Comparison of ENCODE assay signal across 7 cellular contexts in the genomic region with DNA sequence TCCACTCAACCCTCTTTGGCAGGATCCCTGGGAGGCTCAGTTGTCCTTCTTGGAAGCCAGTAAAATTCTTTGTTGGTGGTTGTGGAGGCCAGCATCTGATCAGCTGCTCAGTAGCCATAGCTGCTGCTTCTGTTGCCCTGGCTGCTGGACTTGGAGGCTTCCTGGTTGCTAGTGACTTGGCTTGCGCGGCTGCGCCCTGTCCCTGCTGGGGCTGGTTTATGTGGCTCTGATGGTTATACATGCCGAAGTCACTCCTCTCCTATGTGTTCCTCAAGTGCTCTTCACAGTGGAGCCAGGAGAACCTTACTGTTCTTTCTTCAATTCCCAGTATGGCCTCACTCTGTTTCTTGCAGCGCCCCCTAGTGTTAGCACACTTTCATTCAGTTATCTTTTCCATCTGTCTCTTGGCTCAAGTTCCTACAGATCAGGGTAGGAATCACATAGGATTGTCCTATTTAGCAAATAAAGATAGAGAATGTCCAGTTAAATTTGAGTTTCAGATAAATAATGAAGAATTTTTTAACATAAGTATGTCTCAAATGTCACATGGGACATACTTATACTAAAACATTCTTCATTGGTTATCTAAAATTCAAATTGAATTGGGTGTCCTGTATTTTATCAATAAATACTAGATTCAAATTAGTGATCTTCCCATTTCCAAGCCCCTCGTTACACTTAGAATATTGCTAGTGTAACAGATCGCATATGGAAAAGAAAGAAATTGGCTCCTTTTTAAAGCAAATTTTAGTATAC.
DNase-seq lines count a peak whose midpoint lies in the region; TF ChIP-seq lines count a peak whose summit lies in the region.

No MANE protein-coding gene starts in this region.

- CTCF ChIA-PET in activated CD4-positive, alpha-beta memory T cell treated with anti-CD3 and anti-CD28 coated beads for 36 hours (lab: Charles Lee): interaction anchor here (0.6 to 2.9 kb wide), 5 partner anchors 9 to 191 kb away, joined by 3 to 13 read pairs (median 9); no protein-coding TSS in a partner anchor

- no peaks in the 10 kb centered on the region for H4K20me1 ChIP-seq in GM23248 (ENCODE audit: insufficient read depth)

- TF ChIP-seq CTCF in fibroblast of the aortic adventitia (IDR thresholded peaks at IDR 0.05; ENCODE audit: insufficient read depth, low read length): peak; percentile 45

- H3K4me1 Mint-ChIP-seq in activated CD4-positive, alpha-beta memory T cell treated with anti-CD3 and anti-CD28 coated beads for 36 hours (ENCODE audit: low read depth): no peaks in the 10 kb centered on the region

- peaks cover 11% of the 10 kb centered on the region for H3K27me3 Mint-ChIP-seq in activated CD4-positive, alpha-beta memory T cell treated with anti-CD3 and anti-CD28 coated beads for 36 hours

- no peaks in the 10 kb centered on the region for H3K9me3 ChIP-seq in GM23248 (ENCODE audit: low read depth)

- no peak overlapping the region for H3K27ac Mint-ChIP-seq in activated CD4-positive, alpha-beta memory T cell treated with anti-CD3 and anti-CD28 coated beads for 36 hours

- peak; percentile 63 for DNase-seq in GM03348 (ENCODE audit: low spot score)
- DNase-seq in GM23248: peak; percentile 69
- DNase-seq in NCI-H146 treated with DMSO at 0.1 percent for 48 hours (lab: John Stamatoyannopoulos, UW; ENCODE audit: unreplicated experiment): peak; percentile 50
- DNase-seq in activated CD4-positive, alpha-beta memory T cell treated with anti-CD3 and anti-CD28 coated beads for 36 hours: peak; percentile 50
- DNase-seq in fibroblast of the aortic adventitia (ENCODE audit: low read depth): peak; percentile 53
- peak; percentile 5 for DNase-seq in putamen (ENCODE audit: low spot score)
- no peak for DNase-seq in epidermal melanocyte (ENCODE audit: insufficient read length, low spot score)

- H3F3A ChIP-seq in GM23248 (ENCODE audit: insufficient read depth): no peaks in the 10 kb centered on the region

- H3K27ac ChIP-seq in GM23248: no peak overlapping the region

- POLR2A ChIA-PET in activated CD4-positive, alpha-beta memory T cell treated with anti-CD3 and anti-CD28 coated beads for 36 hours (lab: Charles Lee): no interaction called here

- H3K79me2 ChIP-seq in GM23248 (ENCODE audit: insufficient read depth): no peaks in the 10 kb centered on the region

- intact Hi-C loops in activated CD4-positive, alpha-beta memory T cell treated with anti-CD3 and anti-CD28 coated beads for 36 hours (cut with micrococcal nuclease): loop anchor here (1.0 kb wide), 2 partner anchors 182 to 191 kb away; no protein-coding TSS in a partner anchor

- H3K4me3 ChIP-seq in GM23248: no peak overlapping the region
- H3K4me3 ChIP-seq in fibroblast of the aortic adventitia (ENCODE audit: low read depth, low read length): no peak overlapping the region

- WGBS in GM23248 (ENCODE audit: low coverage in 1 of 2, low lambda C conversion rate in 2 of 2, missing lambda C conversion rate in 2 of 2), 2 experiments: 62 to 66% methylated on average over 7 of the region's 7 CpGs

- H2AFZ ChIP-seq in GM23248: no peak overlapping the region

- H3K36me3 ChIP-seq in GM23248 (ENCODE audit: low read depth): no peaks in the 10 kb centered on the region

- H3K4me2 ChIP-seq in GM23248 (ENCODE audit: unreplicated experiment): no peak overlapping the region

- no peaks in the 10 kb centered on the region for H3K27me3 ChIP-seq in GM23248 (replicated peaks; ENCODE audit: insufficient read depth)

- H3K4me3 Mint-ChIP-seq in activated CD4-positive, alpha-beta memory T cell treated with anti-CD3 and anti-CD28 coated beads for 36 hours: no peak overlapping the region

- H3K4me1 ChIP-seq in GM23248 (ENCODE audit: insufficient read depth): 0 out of 2 replicates have a peak, but pooled peaks cover 6% of the 10 kb centered on the region

- no peak overlapping the region for H3K9ac ChIP-seq in GM23248

- no peaks in the 10 kb centered on the region for H3K9me2 ChIP-seq in GM23248 (ENCODE audit: insufficient read depth)

- no peaks in the 10 kb centered on the region for H3K9me3 Mint-ChIP-seq in activated CD4-positive, alpha-beta memory T cell treated with anti-CD3 and anti-CD28 coated beads for 36 hours

- H3K36me3 Mint-ChIP-seq in activated CD4-positive, alpha-beta memory T cell treated with anti-CD3 and anti-CD28 coated beads for 36 hours: no peaks in the 10 kb centered on the region

- in situ Hi-C loops in GM23248 (cut with MboI): loop anchor here (10.0 kb wide), 1 partner anchor 157 kb away; no protein-coding TSS in a partner anchor
